6 cellular contexts compared by ENCODE assay signal in genomic region chr3:178748874-178749273, GRCh38.
"Had no signal": no experiment of that assay in that cellular context is flagged by ENCODE, and none has a peak within 500 bp of the region (broad histone marks: within the 10 kb centered on the region; RNA-seq: fewer than 3 reads in every experiment).

No MANE protein-coding gene starts in this region.

- H3K27ac Mint-ChIP-seq: GM23338, H9, IgD-negative memory B cell had no signal

- H3K27ac ChIP-seq: HL-60 had no signal

- H3K4me3 Mint-ChIP-seq: GM23338, H9, IgD-negative memory B cell had no signal

- H2AFZ ChIP-seq: GM23338 had no signal

- H3K4me1 Mint-ChIP-seq: GM23338 had no signal

- H3K4me2 ChIP-seq: GM23338 had no signal

- H3K4me3 ChIP-seq: GM23338 had no signal

- DNase-seq: H9, HCEC 1CT had no signal

- H3K36me3 Mint-ChIP-seq: IgD-negative memory B cell had no signal

- ATAC-seq: GM23338, HepG2 had no signal

- H3K27me3 Mint-ChIP-seq: IgD-negative memory B cell had no signal
